In the genomic region with DNA sequence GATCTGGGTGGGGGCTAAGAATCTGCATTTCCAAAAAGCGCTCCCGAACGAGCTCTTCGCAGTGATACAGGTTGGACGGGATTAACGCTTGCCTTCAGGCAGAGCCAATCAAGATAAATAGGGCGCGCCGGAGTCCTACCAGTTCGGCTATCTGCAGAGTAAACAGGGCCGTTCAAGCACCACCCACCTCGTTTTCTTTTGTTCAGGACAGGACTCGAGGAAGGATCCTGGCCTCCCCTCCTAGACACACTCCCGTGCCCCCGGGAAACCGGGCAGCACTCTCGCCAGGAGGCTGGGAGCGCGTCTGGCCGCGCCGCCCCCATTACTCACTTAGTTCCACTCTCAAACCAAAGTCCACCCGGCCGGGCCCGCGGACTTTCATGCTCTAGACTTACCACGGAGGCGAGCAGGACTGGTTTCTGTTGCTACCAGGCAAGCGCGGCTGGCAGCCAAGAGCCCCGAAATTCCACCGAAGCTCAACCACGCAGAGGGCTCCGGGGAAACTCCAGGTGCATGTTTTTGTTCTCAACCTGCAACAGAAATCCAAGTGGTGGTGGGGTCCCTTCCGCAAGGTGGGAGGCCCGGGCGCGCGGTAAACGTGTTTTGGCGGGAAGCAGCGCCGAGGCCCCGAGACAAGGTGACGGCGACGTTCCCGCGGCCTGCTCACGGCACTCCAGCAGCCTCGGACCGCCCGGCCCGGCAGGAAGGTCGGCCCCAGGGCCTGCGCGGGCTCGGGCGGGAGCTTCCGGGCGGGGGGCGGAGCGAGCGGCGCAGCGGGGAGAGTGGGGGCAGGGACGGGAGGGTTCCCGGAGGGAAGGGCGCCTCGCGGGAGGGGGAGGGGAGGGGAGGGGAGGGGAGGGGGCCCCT, we compare ENCODE assay signal across 8 cellular contexts. TPM values are rescaled to one million over a fixed set of nuclear protein-coding genes. Genes with fewer than 3 reads are reported as not detected.
DNase-seq lines count a peak whose midpoint lies in the region; ATAC-seq and TF ChIP-seq lines count a peak whose summit lies in the region.

No MANE protein-coding gene starts in this region.

- DNase-seq in CD1c-positive myeloid dendritic cell (ENCODE audit: extremely low spot score): peak; percentile 65
- DNase-seq in PC-9: peak; percentile 70 to 79
- DNase-seq in activated effector memory CD4-positive, alpha-beta T cell treated with anti-CD3 and anti-CD28 coated beads, Interleukin-2, amount 50 U/mL, for 16 hours: peak; percentile 89
- peak; percentile 34 for DNase-seq in fibroblast of the conjunctiva (ENCODE audit: low read depth)
- DNase-seq in natural killer cell treated with Interleukin-12 subunit alpha and Interleukin-12 subunit beta and Interleukin-15 and Interleukin-18, amount 100 ng/mL, for 72 hours (ENCODE audit: low spot score): peak; percentile 88

- peaks cover 50% of the 10 kb centered on the region for H3K36me3 Mint-ChIP-seq in natural killer cell treated with Interleukin-12 subunit alpha and Interleukin-12 subunit beta and Interleukin-15 and Interleukin-18, amount 100 ng/mL, for 72 hours

- H3K4me3 Mint-ChIP-seq in natural killer cell treated with Interleukin-12 subunit alpha and Interleukin-12 subunit beta and Interleukin-15 and Interleukin-18, amount 100 ng/mL, for 72 hours: peak overlapping the region; percentile 89

- intact Hi-C loops in PC-9 (cut with micrococcal nuclease; ENCODE audit: unreplicated experiment): loop anchor here (2.0 to 5.0 kb wide), 4 partner anchors 25 to 194 kb away; a partner anchor contains a TSS

- peaks cover 60 to 71% of the 10 kb centered on the region in 2 donors for H3K4me1 Mint-ChIP-seq in natural killer cell treated with Interleukin-12 subunit alpha and Interleukin-12 subunit beta and Interleukin-15 and Interleukin-18, amount 100 ng/mL, for 72 hours (ENCODE audit: low read depth in 2 of 2)

- H3K27me3 ChIP-seq in PC-9 (ENCODE audit: insufficient read depth, low read depth) (no peaks in the 10 kb centered on the region), subcutaneous abdominal adipose tissue (ENCODE audit: control insufficient read depth in 5 of 5, insufficient read depth in 4 of 5, low read length in 5 of 5) (no peaks in the 10 kb centered on the region)

- peak overlapping the region; percentile 63 for H3K4me3 ChIP-seq in PC-9
- peak overlapping the region; percentile 73 to 84 (median 80) for H3K4me3 ChIP-seq in subcutaneous abdominal adipose tissue (ENCODE audit: low read depth in 1 of 5, low read length in 5 of 5)

- H3K27me3 Mint-ChIP-seq in natural killer cell treated with Interleukin-12 subunit alpha and Interleukin-12 subunit beta and Interleukin-15 and Interleukin-18, amount 100 ng/mL, for 72 hours: no peaks in the 10 kb centered on the region

- POLR2A ChIA-PET in PC-9 (lab: Charles Lee; ENCODE audit: unreplicated experiment): interaction anchor here (0.6 to 0.7 kb wide), 3 partner anchors 10 to 417 kb away, joined by 3 to 4 read pairs (median 3); no protein-coding TSS in a partner anchor

- ATAC-seq in GM19455 (IDR thresholded peaks at IDR 0.05; ENCODE audit: unreplicated experiment) (peak; percentile 58), HG03520 (IDR thresholded peaks at IDR 0.05; ENCODE audit: unreplicated experiment) (peak; percentile 37)
- peak; percentile 86 to 90 for ATAC-seq in natural killer cell treated with Interleukin-12 subunit alpha and Interleukin-12 subunit beta and Interleukin-15 and Interleukin-18, amount 100 ng/mL, for 72 hours

- peaks cover 88% of the 10 kb centered on the region for H4K20me1 ChIP-seq in PC-9 (ENCODE audit: insufficient read depth)

- H3F3A ChIP-seq in PC-9 (ENCODE audit: insufficient read depth, low read depth): peaks cover 94% of the 10 kb centered on the region

- H3K27ac ChIP-seq in PC-9: peak overlapping the region; percentile 80
- H3K27ac ChIP-seq in subcutaneous abdominal adipose tissue (ENCODE audit: low read depth, low read length): peak overlapping the region; percentile 93

- H3K9ac ChIP-seq in subcutaneous abdominal adipose tissue (ENCODE audit: low read length in 5 of 5): peak overlapping the region; percentile 30 to 88 (median 86)

- no peaks in the 10 kb centered on the region for H3K9me3 Mint-ChIP-seq in natural killer cell treated with Interleukin-12 subunit alpha and Interleukin-12 subunit beta and Interleukin-15 and Interleukin-18, amount 100 ng/mL, for 72 hours

- H3K36me3 ChIP-seq in PC-9 (ENCODE audit: low read depth) (peaks cover 64% of the 10 kb centered on the region), subcutaneous abdominal adipose tissue (ENCODE audit: control insufficient read depth in 5 of 5, insufficient read depth in 5 of 5, low read length in 5 of 5) (peaks cover 9 to 45% (median 37%) of the 10 kb centered on the region in 5 donors)

- BruUV-seq in PC-9 (replicated peaks; lab: Mats Ljungman, UMichigan): TSS peak; percentile 23

- peaks cover 98% of the 10 kb centered on the region for H3K79me2 ChIP-seq in PC-9 (ENCODE audit: low read depth)

- H3K4me2 ChIP-seq in PC-9: peak overlapping the region; percentile 95

- H3K4me1 ChIP-seq in PC-9 (replicated peaks; ENCODE audit: insufficient read depth): peaks cover 56% of the 10 kb centered on the region
- H3K4me1 ChIP-seq in subcutaneous abdominal adipose tissue (ENCODE audit: control insufficient read depth in 5 of 5, insufficient read depth in 5 of 5, low read length in 5 of 5): peaks cover 1 to 52% (median 45%) of the 10 kb centered on the region in 5 donors

- CTCF ChIA-PET in PC-9 (lab: Charles Lee): interaction anchor here (0.6 to 1.0 kb wide), 4 partner anchors 15 to 23 kb away, joined by 4 to 14 read pairs (median 6); no protein-coding TSS in a partner anchor

- H3K9me2 ChIP-seq in PC-9 (ENCODE audit: insufficient read depth): no peaks in the 10 kb centered on the region

- TF ChIP-seq CTCF in PC-9 (conservative IDR thresholded peaks at IDR 0.05): no peak

- no peaks in the 10 kb centered on the region for H3K9me3 ChIP-seq in PC-9 (ENCODE audit: insufficient read depth, low read depth)
- H3K9me3 ChIP-seq in subcutaneous abdominal adipose tissue (ENCODE audit: control insufficient read depth in 5 of 5, low read length in 5 of 5): no peaks in the 10 kb centered on the region

- H3K27ac Mint-ChIP-seq in natural killer cell treated with Interleukin-12 subunit alpha and Interleukin-12 subunit beta and Interleukin-15 and Interleukin-18, amount 100 ng/mL, for 72 hours: peak overlapping the region; percentile 92 to 95

- no peak overlapping the region for H2AFZ ChIP-seq in PC-9

RNA-seq across cellular contexts. Expression of a gene that starts 12.7 kb away (rescaled TPM):
- 267 and 337 TPM in 2 replicates for total RNA-seq in PC-9 (2021)
- 100 to 1,000 TPM; 340 to 514 TPM for total RNA-seq in natural killer cell treated with Interleukin-12 subunit alpha and Interleukin-12 subunit beta and Interleukin-15 and Interleukin-18, amount 100 ng/mL, for 72 hours

RNA-seq across cellular contexts. Expression of a gene that starts 24.9 kb away (rescaled TPM):
- not detected in 2 replicates for total RNA-seq in PC-9 (2021)
- total RNA-seq in natural killer cell treated with Interleukin-12 subunit alpha and Interleukin-12 subunit beta and Interleukin-15 and Interleukin-18, amount 100 ng/mL, for 72 hours: not detected

RNA-seq across cellular contexts. Expression of a gene that starts 40.6 kb away (rescaled TPM):
- 11.8 and 14.5 TPM in 2 replicates for total RNA-seq in PC-9 (2021)
- total RNA-seq in natural killer cell treated with Interleukin-12 subunit alpha and Interleukin-12 subunit beta and Interleukin-15 and Interleukin-18, amount 100 ng/mL, for 72 hours: 1 to 10 TPM; 3.5 to 5.7 TPM

Comparison
In these comparisons a context has a peak if more than half of its experiments do, and no peak if none do; other contexts are left out.
1. Peak in every context shown above with its lines: DNase-seq, ATAC-seq, H3K4me3 ChIP-seq and H3K27ac ChIP-seq.
2. DNase-seq: peak in every context shown above with its lines; median percentile 89 in activated effector memory CD4-positive, alpha-beta T cell treated with anti-CD3 and anti-CD28 coated beads, Interleukin-2, amount 50 U/mL, for 16 hours; 88 in natural killer cell treated with Interleukin-12 subunit alpha and Interleukin-12 subunit beta and Interleukin-15 and Interleukin-18, amount 100 ng/mL, for 72 hours; 74 in PC-9; 65 in CD1c-positive myeloid dendritic cell; 34 in fibroblast of the conjunctiva.
3. ATAC-seq: peak in every context shown above with its lines; median percentile 88 in natural killer cell treated with Interleukin-12 subunit alpha and Interleukin-12 subunit beta and Interleukin-15 and Interleukin-18, amount 100 ng/mL, for 72 hours; 58 in GM19455; 37 in HG03520.